ENCODE assay signal across 12 cellular contexts in the genomic region with DNA sequence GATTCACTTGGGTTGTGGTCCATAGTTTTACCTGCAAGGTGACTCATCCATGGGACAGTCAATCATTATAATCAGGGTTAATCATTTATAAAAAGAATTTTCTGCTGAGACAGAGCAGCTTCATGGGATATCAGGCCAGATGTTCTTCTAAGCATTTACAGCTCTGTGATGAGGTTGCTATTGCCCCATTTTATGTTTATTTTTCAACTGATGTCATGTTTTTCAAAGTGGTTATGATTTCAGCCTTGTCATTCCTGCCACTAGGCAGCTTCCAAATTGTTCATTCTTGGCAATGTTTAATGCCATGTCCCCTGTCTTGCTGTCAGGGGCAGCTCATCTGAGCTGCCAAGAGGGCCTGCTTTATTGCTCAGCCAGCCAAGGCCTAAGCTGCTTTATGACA. TPM values are rescaled to one million over a fixed set of nuclear protein-coding genes. Genes with fewer than 3 reads are reported as not detected.
DNase-seq lines count a peak whose midpoint lies in the region; TF ChIP-seq lines count a peak whose summit lies in the region.
"Had no signal": no experiment of that assay in that cellular context is flagged by ENCODE, and none has a peak within 500 bp of the region (broad histone marks: within the 10 kb centered on the region; RNA-seq: fewer than 3 reads in every experiment).

No MANE protein-coding gene starts in this region.

- DNase-seq in LHCN-M2 (ENCODE audit: low read depth) (peak; percentile 56), chondrocyte (ENCODE audit: low spot score) (no peak), kidney tubule cell (ENCODE audit: low spot score) (peak; percentile 90), transverse colon (no peak), NCI-H526 treated with DMSO at 0.1 percent for 48 hours (lab: John Stamatoyannopoulos, UW) (no peak), NCI-H524 (lab: John Stamatoyannopoulos, UW) (no peak), lower leg skin (ENCODE audit: low spot score in 2 of 2) (no peak)
- DNase-seq: activated CD4-positive, CD25-positive, alpha-beta regulatory T cell treated with anti-CD3 and anti-CD28 coated beads, Interleukin-2, amount 50 U/mL, for 72 hours; activated naive CD4-positive, alpha-beta T cell treated with Interleukin-2 at 50 U/mL for 16 hours; NCI-H1436 treated with DMSO at 0.1 percent for 48 hours had no signal

- intact Hi-C loops in transverse colon (cut with DNase I; ENCODE audit: low total_unique reads) (no loop called here), lower leg skin (cut with DNase I; ENCODE audit: low total_unique reads) (no loop called here)

- H3K36me3 Mint-ChIP-seq in chondrocyte (ENCODE audit: low read depth), result no peaks in the 10 kb centered on the region

- H3K4me1 ChIP-seq in transverse colon, result peaks cover under 1 to 34% (median 20%) of the 10 kb centered on the region in 4 donors

- no peaks in the 10 kb centered on the region for H3K27me3 ChIP-seq in transverse colon

- H3K36me3 ChIP-seq in transverse colon, result no peaks in the 10 kb centered on the region

- H3K4me1 Mint-ChIP-seq in chondrocyte (ENCODE audit: low read depth), result peaks cover 29% of the 10 kb centered on the region

- peak overlapping the region; percentile 44 to 72 (median 68) for H3K27ac ChIP-seq in transverse colon
- H3K27ac ChIP-seq: PC-9 had no signal

- H3K9me3 Mint-ChIP-seq in chondrocyte (ENCODE audit: low read depth), result peaks cover 12% of the 10 kb centered on the region

- H3K4me3 ChIP-seq in transverse colon (no peak overlapping the region), lower leg skin (ENCODE audit: low read depth, poor library complexity, severe bottlenecking) (no peak overlapping the region)
- H3K4me3 ChIP-seq: PC-9 had no signal

- no peak overlapping the region for H3K4me3 Mint-ChIP-seq in chondrocyte (ENCODE audit: unreplicated experiment)
- H3K4me3 Mint-ChIP-seq: stimulated activated naive CD8-positive, alpha-beta T cell treated with anti-CD3 and anti-CD28 coated beads, Interleukin-15, Interleukin-2, amounts not matched to agents 100 ng/mL and 50 ng/mL, for 24 hours had no signal

- in situ Hi-C loops in transverse colon (cut with MboI; ENCODE audit: low pct_ligation_motif_present in 1 of 4, low pct_unique_long_range_greater_than_20kb in 1 of 4, low sequenced_read_pairs in 3 of 4), result no loop called here

- TF ChIP-seq CTCF in chondrocyte (IDR thresholded peaks at IDR 0.05) (peak; percentile 77), transverse colon (IDR thresholded peaks at IDR 0.05) (peak in 4 of 5 experiments; percentile 35 to 78 (median 52)), lower leg skin (IDR thresholded peaks at IDR 0.05) (no peak)

- H3K9me3 ChIP-seq in transverse colon, result no peaks in the 10 kb centered on the region

- TF ChIP-seq POLR2A in transverse colon (IDR thresholded peaks at IDR 0.05), result no peak
- TF ChIP-seq POLR2A in lower leg skin (IDR thresholded peaks at IDR 0.05), result no peak

- H3K27me3 Mint-ChIP-seq in chondrocyte (ENCODE audit: low read depth), result no peaks in the 10 kb centered on the region
- H3K27me3 Mint-ChIP-seq: stimulated activated naive CD8-positive, alpha-beta T cell treated with anti-CD3 and anti-CD28 coated beads, Interleukin-15, Interleukin-2, amounts not matched to agents 100 ng/mL and 50 ng/mL, for 24 hours had no signal

- H3K27ac Mint-ChIP-seq in chondrocyte (ENCODE audit: unreplicated experiment), result peak overlapping the region; percentile 84
- H3K27ac Mint-ChIP-seq: stimulated activated naive CD8-positive, alpha-beta T cell treated with anti-CD3 and anti-CD28 coated beads, Interleukin-15, Interleukin-2, amounts not matched to agents 100 ng/mL and 50 ng/mL, for 24 hours had no signal

- no peak for TF ChIP-seq EP300 in transverse colon (IDR thresholded peaks at IDR 0.05; ENCODE audit: low read depth)

RNA-seq across cellular contexts. Expression of gene ZBED5, which starts 35.9 kb away (rescaled TPM):
- 31.0 and 47.2 TPM in 2 replicates for total RNA-seq in LHCN-M2 (2014; rRNA removed)
- polyA plus RNA-seq in LHCN-M2 (2012), result 10.6 TPM
- 30.1 to 45.4 TPM (median 33.5 TPM) in 3 replicates for total RNA-seq in chondrocyte
- 10 to 100 TPM; 13.7 to 38.4 (median 29.7) TPM for total RNA-seq in transverse colon
- 10 to 100 TPM; 29.0 to 38.0 (median 36.0) TPM for total RNA-seq in lower leg skin

Comparison
In these comparisons a context has a peak if more than half of its experiments do, and no peak if none do; other contexts are left out.
1. DNase-seq: peak in LHCN-M2 (single experiment) and kidney tubule cell (single experiment); none in chondrocyte (single experiment), transverse colon (single experiment), NCI-H526 treated with DMSO at 0.1 percent for 48 hours (single experiment), NCI-H524 (0 of 2) and lower leg skin (0 of 2).
2. CTCF ChIP-seq: peak in chondrocyte (single experiment) and transverse colon (4 of 5); none in lower leg skin (0 of 3).